In the genomic region with DNA sequence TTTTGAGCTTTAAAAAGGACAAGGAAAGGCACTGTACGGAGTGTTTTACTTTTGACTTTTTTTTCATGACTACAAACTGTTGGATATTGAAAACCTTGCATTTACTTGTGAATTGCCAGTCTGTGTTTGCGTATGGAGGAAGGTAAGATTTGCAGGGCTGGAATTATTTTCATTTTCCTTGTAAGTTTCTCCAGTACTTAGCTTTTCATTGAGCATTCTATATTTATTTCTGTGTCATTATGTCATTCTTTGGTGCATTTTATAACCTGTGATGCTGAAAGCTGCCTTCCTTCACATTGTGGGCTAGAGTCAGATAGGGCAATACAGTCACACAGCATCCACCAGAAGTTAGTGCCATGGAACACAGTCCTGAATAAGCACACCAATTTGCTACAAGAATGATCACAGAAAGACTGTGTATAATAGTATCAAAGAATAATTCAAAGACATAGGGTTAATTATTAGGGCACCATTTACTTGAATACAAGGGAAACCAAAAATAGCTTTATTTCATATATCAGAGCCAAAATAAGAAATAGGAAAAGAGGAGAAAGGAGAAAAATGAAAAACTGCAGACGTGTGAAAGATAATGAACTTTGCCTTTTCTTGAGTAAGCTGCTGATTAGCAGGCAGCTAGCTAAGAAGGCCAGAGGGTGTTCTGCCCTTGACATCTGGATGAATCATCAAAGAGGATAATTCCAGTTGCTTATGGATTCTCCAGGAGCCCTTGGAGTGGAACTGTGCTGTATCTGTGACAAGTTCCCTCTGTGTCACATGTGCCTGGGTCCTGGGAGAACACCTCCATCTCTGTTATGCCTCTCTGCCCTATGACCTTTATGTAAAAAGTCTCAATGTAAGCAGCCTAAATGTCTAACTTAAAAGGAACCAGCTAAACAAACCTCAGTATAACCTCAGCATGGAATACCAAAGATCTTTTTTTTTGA, we compare ENCODE assay signal across 11 cellular contexts. TPM values are rescaled to one million over a fixed set of nuclear protein-coding genes. Genes with fewer than 3 reads are reported as not detected.
DNase-seq lines count a peak whose midpoint lies in the region; ATAC-seq and TF ChIP-seq lines count a peak whose summit lies in the region.
"Had no signal": no experiment of that assay in that cellular context is flagged by ENCODE, and none has a peak within 500 bp of the region (broad histone marks: within the 10 kb centered on the region; RNA-seq: fewer than 3 reads in every experiment).

No MANE protein-coding gene starts in this region.

- WGBS in esophagus muscularis mucosa = 32% methylated on average over 3 of the region's 3 CpGs

- DNase-seq in EH (ENCODE audit: low read depth) (peak; percentile 57), RWPE1 (ENCODE audit: low spot score) (peak; percentile 60), esophagus muscularis mucosa (ENCODE audit: extremely low spot score) (no peak), GM20000 (ENCODE audit: low spot score) (no peak)
- DNase-seq: activated gamma-delta T cell treated with Interleukin-2 at 50 U/mL for 16 hours; stimulated activated CD4-positive, alpha-beta T cell treated with anti-CD3 and anti-CD28 coated beads, Interleukin-4, amount 100 ng/mL, for 1 hour had no signal

- POLR2A ChIA-PET in RWPE1 (lab: Yijun Ruan, JAX; ENCODE audit: low non-redundant PET) = no interaction called here

- no peaks in the 10 kb centered on the region for H3K36me3 ChIP-seq in esophagus muscularis mucosa
- H3K36me3 ChIP-seq in rectal smooth muscle tissue (ENCODE audit: control insufficient read depth, insufficient read depth, low read length) = no peaks in the 10 kb centered on the region
- H3K36me3 ChIP-seq: uterus had no signal

- H3K4me1 ChIP-seq in esophagus muscularis mucosa = peaks cover 11 to 45% (median 34%) of the 10 kb centered on the region in 4 donors
- no peaks in the 10 kb centered on the region for H3K4me1 ChIP-seq in rectal smooth muscle tissue (ENCODE audit: control insufficient read depth, insufficient read depth, low read length)

- H3K4me3 ChIP-seq in esophagus muscularis mucosa (peak overlapping the region; percentile 0 to 16 (median 5)), rectal smooth muscle tissue (ENCODE audit: low read length) (peak overlapping the region; percentile 29)
- H3K4me3 ChIP-seq: uterus had no signal

- no peaks in the 10 kb centered on the region for H3K9me3 ChIP-seq in esophagus muscularis mucosa
- H3K9me3 ChIP-seq: uterus had no signal

- ATAC-seq in HG03097 (IDR thresholded peaks at IDR 0.05; ENCODE audit: low FRiP score, unreplicated experiment) = no peak
- ATAC-seq in HG02870 (IDR thresholded peaks at IDR 0.05; ENCODE audit: unreplicated experiment) = no peak
- no peak for ATAC-seq in HG02852 (IDR thresholded peaks at IDR 0.05; ENCODE audit: unreplicated experiment)

- intact Hi-C loops in esophagus muscularis mucosa (cut with DNase I) = no loop called here

- no peaks in the 10 kb centered on the region for H3K27me3 ChIP-seq in esophagus muscularis mucosa
- H3K27me3 ChIP-seq in rectal smooth muscle tissue (ENCODE audit: control insufficient read depth, insufficient read depth, low read length) = no peaks in the 10 kb centered on the region
- H3K27me3 ChIP-seq: uterus had no signal

- TF ChIP-seq EP300 in esophagus muscularis mucosa (IDR thresholded peaks at IDR 0.05) = no peak

- TF ChIP-seq CTCF in RWPE1 (conservative IDR thresholded peaks at IDR 0.05; ENCODE audit: low read depth) = no peak
- TF ChIP-seq CTCF in esophagus muscularis mucosa (IDR thresholded peaks at IDR 0.05) = no peak
- TF ChIP-seq CTCF in GM20000 (IDR thresholded peaks at IDR 0.05; ENCODE audit: extremely low read depth, missing control alignments) = no peak

- CTCF ChIA-PET in RWPE1 (lab: Yijun Ruan, JAX) = interaction anchor here (0.5 to 1.0 kb wide), 3 partner anchors 14 to 481 kb away, joined by 3 to 5 read pairs (median 4); no protein-coding TSS in a partner anchor

- H3K27ac ChIP-seq in RWPE1 = peak overlapping the region; percentile 75
- H3K27ac ChIP-seq in esophagus muscularis mucosa (replicated peaks in 1 of 4) = peak overlapping the region; percentile 44 to 69 (median 52)
- no peak overlapping the region for H3K27ac ChIP-seq in rectal smooth muscle tissue (ENCODE audit: low read depth, low read length)

- no peak overlapping the region for H3K9ac ChIP-seq in rectal smooth muscle tissue (ENCODE audit: low read length)

- TF ChIP-seq POLR2A in esophagus muscularis mucosa (IDR thresholded peaks at IDR 0.05; ENCODE audit: low read depth) = no peak

RNA-seq across cellular contexts. Expression of a gene that starts 8.0 kb away (rescaled TPM):
- total RNA-seq in esophagus muscularis mucosa = 10 to 100 TPM; 63.8 to 83.5 (median 66.5) TPM

Comparison
In these comparisons a context has a peak if more than half of its experiments do, and no peak if none do; other contexts are left out.
1. DNase-seq: peak in EH (single experiment) and RWPE1 (single experiment); none in esophagus muscularis mucosa (single experiment) and GM20000 (single experiment).